In genomic region chr13:23418776-23419683, GRCh38 we compare ENCODE assay signal across 30 cellular contexts.
"Had no signal": no experiment of that assay in that cellular context is flagged by ENCODE, and none has a peak within 500 bp of the region (broad histone marks: within the 10 kb centered on the region; RNA-seq: fewer than 3 reads in every experiment).

No MANE protein-coding gene starts in this region.

- H3K9me3 ChIP-seq: colonic mucosa, heart left ventricle, right atrium auricular region, thoracic aorta, uterus had no signal

- H3K4me1 ChIP-seq: colonic mucosa, heart left ventricle, neural progenitor cell, right atrium auricular region, uterus had no signal

- H2AFZ ChIP-seq: neural progenitor cell had no signal

- H3K27me3 ChIP-seq: cardiac muscle cell, colonic mucosa, heart left ventricle, neural progenitor cell, right atrium auricular region, uterus had no signal

- H3K36me3 Mint-ChIP-seq: activated CD8-positive, alpha-beta memory T cell treated with anti-CD3 and anti-CD28 coated beads, Interleukin-2, amount 10 ng/mL, durations not matched to agents 7 days and 5 days; activated naive CD4-positive, alpha-beta T cell treated with anti-CD3 and anti-CD28 coated beads, Interleukin-2, amount 50 U/mL, for 72 hours; immature natural killer cell; naive thymus-derived CD4-positive, alpha-beta T cell had no signal

- DNase-seq: activated CD4-positive, alpha-beta T cell treated with anti-CD3 and anti-CD28 coated beads for 1 hour; activated CD8-positive, alpha-beta memory T cell treated with anti-CD3 and anti-CD28 coated beads, Interleukin-2, amount 10 ng/mL, durations not matched to agents 7 days and 5 days; activated CD8-positive, alpha-beta T cell treated with anti-CD3 and anti-CD28 coated beads, Interleukin-2, amount 10 ng/mL, durations not matched to agents 7 days and 5 days; activated naive CD4-positive, alpha-beta T cell; activated T-cell treated with anti-CD3 and anti-CD28 coated beads for 4 hours; activated T-cell treated with anti-CD3 and anti-CD28 coated beads, Interleukin-2, amount 50 U/mL, for 72 hours; cerebellar nuclear complex; colonic mucosa; effector memory CD8-positive, alpha-beta T cell; foreskin fibroblast; heart left ventricle; hypothalamus; immature natural killer cell; kidney; left colon; naive thymus-derived CD4-positive, alpha-beta T cell; occipital lobe; stimulated activated CD4-positive, alpha-beta T cell treated with anti-CD3 and anti-CD28 coated beads, Interleukin-2, amount 100 ng/mL, for 24 hours; stimulated activated naive CD4-positive, alpha-beta T cell; T1000; trophoblast cell; uterus had no signal

- H3K9ac ChIP-seq: neural progenitor cell had no signal

- H3K36me3 ChIP-seq: cardiac muscle cell, colonic mucosa, heart left ventricle, right atrium auricular region, uterus had no signal

- H3K27ac Mint-ChIP-seq: activated CD8-positive, alpha-beta memory T cell treated with anti-CD3 and anti-CD28 coated beads, Interleukin-2, amount 10 ng/mL, durations not matched to agents 7 days and 5 days; activated CD8-positive, alpha-beta T cell treated with anti-CD3 and anti-CD28 coated beads, Interleukin-2, amount 10 ng/mL, durations not matched to agents 7 days and 5 days; activated naive CD4-positive, alpha-beta T cell treated with anti-CD3 and anti-CD28 coated beads, Interleukin-2, amount 50 U/mL, for 72 hours; activated T-cell treated with anti-CD3 and anti-CD28 coated beads, Interleukin-2, amount 50 U/mL, for 72 hours; effector memory CD8-positive, alpha-beta T cell; mesothelial cell of epicardium; neural progenitor cell; T-helper 1 cell treated with Interleukin-12 subunit alpha and Interleukin-12 subunit beta and Interleukin-4 antibody, amounts not matched to agents 30 μg/mL and 1 μg/mL, for 36 hours had no signal

- H3K4me2 ChIP-seq: neural progenitor cell, smooth muscle cell had no signal

- ATAC-seq: activated CD8-positive, alpha-beta memory T cell treated with anti-CD3 and anti-CD28 coated beads, Interleukin-2, amount 10 ng/mL, durations not matched to agents 7 days and 5 days; activated CD8-positive, alpha-beta T cell treated with anti-CD3 and anti-CD28 coated beads, Interleukin-2, amount 10 ng/mL, durations not matched to agents 7 days and 5 days; activated naive CD4-positive, alpha-beta T cell treated with anti-CD3 and anti-CD28 coated beads, Interleukin-2, amount 50 U/mL, for 72 hours; activated T-cell treated with anti-CD3 and anti-CD28 coated beads, Interleukin-2, amount 50 U/mL, for 72 hours; effector memory CD8-positive, alpha-beta T cell; heart left ventricle; left colon; naive thymus-derived CD4-positive, alpha-beta T cell had no signal

- H3K27ac ChIP-seq: cardiac muscle cell, colonic mucosa, heart left ventricle, neural progenitor cell, right atrium auricular region, thoracic aorta, uterus had no signal

- H3K4me3 Mint-ChIP-seq: activated CD8-positive, alpha-beta memory T cell treated with anti-CD3 and anti-CD28 coated beads, Interleukin-2, amount 10 ng/mL, durations not matched to agents 7 days and 5 days; activated CD8-positive, alpha-beta T cell treated with anti-CD3 and anti-CD28 coated beads, Interleukin-2, amount 10 ng/mL, durations not matched to agents 7 days and 5 days; activated T-cell treated with anti-CD3 and anti-CD28 coated beads, Interleukin-2, amount 50 U/mL, for 72 hours; effector memory CD8-positive, alpha-beta T cell; immature natural killer cell; mesothelial cell of epicardium; naive thymus-derived CD4-positive, alpha-beta T cell; neural progenitor cell; T-helper 1 cell treated with Interleukin-12 subunit alpha and Interleukin-12 subunit beta and Interleukin-4 antibody, amounts not matched to agents 30 μg/mL and 1 μg/mL, for 36 hours had no signal

- H3K9me3 Mint-ChIP-seq: activated naive CD4-positive, alpha-beta T cell treated with anti-CD3 and anti-CD28 coated beads, Interleukin-2, amount 50 U/mL, for 72 hours; activated T-cell treated with anti-CD3 and anti-CD28 coated beads, Interleukin-2, amount 50 U/mL, for 72 hours; effector memory CD8-positive, alpha-beta T cell; immature natural killer cell; mesothelial cell of epicardium; naive thymus-derived CD4-positive, alpha-beta T cell; T-helper 1 cell treated with Interleukin-12 subunit alpha and Interleukin-12 subunit beta and Interleukin-4 antibody, amounts not matched to agents 30 μg/mL and 1 μg/mL, for 36 hours had no signal

- H3K27me3 Mint-ChIP-seq: activated CD8-positive, alpha-beta memory T cell treated with anti-CD3 and anti-CD28 coated beads, Interleukin-2, amount 10 ng/mL, durations not matched to agents 7 days and 5 days; effector memory CD8-positive, alpha-beta T cell had no signal

- H3K4me3 ChIP-seq: cardiac muscle cell, colonic mucosa, heart left ventricle, neural progenitor cell, right atrium auricular region, smooth muscle cell, thoracic aorta, uterus had no signal

- H3K4me1 Mint-ChIP-seq: activated CD8-positive, alpha-beta memory T cell treated with anti-CD3 and anti-CD28 coated beads, Interleukin-2, amount 10 ng/mL, durations not matched to agents 7 days and 5 days; immature natural killer cell; naive thymus-derived CD4-positive, alpha-beta T cell; neural progenitor cell had no signal
